8 cellular contexts compared by ENCODE assay signal in genomic region chrX:155881158-155881993, GRCh38. TPM values are rescaled to one million over a fixed set of nuclear protein-coding genes. Genes with fewer than 3 reads are reported as not detected.
DNase-seq lines count a peak whose midpoint lies in the region; ATAC-seq and TF ChIP-seq lines count a peak whose summit lies in the region.

Gene VAMP7 (plus strand): TSS chrX:155881345. CDS start chrX:155889467, 8,122 bp downstream.

- intact Hi-C loops in activated T-helper 2 cell treated with anti-CD3 and anti-CD28 coated beads, Interferon-gamma antibody, Interleukin-2, Interleukin-4, amounts not matched to agents 10 μg/mL and 5 μg/mL and 100 μg/mL, durations not matched to agents 14 hours and 24 hours and 36 hours (cut with micrococcal nuclease): loop anchor here (5.0 kb wide), 1 partner anchor 1164 kb away; no protein-coding TSS in a partner anchor

- H3K9me3 Mint-ChIP-seq in activated T-helper 2 cell treated with anti-CD3 and anti-CD28 coated beads, Interferon-gamma antibody, Interleukin-2, Interleukin-4, amounts not matched to agents 10 μg/mL and 5 μg/mL and 100 μg/mL, durations not matched to agents 14 hours and 24 hours and 36 hours: peaks cover 5% of the 10 kb centered on the region
- H3K9me3 Mint-ChIP-seq in nephron progenitor cell: peaks cover 48% of the 10 kb centered on the region
- H3K9me3 Mint-ChIP-seq in stimulated activated naive CD8-positive, alpha-beta T cell treated with anti-CD3 and anti-CD28 coated beads, Interleukin-15, Interleukin-2, amounts not matched to agents 100 ng/mL and 50 ng/mL, for 24 hours: no peaks in the 10 kb centered on the region

- DNase-seq in ELF-1 (ENCODE audit: low read depth, low spot score) (peak; percentile 96), H4 (ENCODE audit: low spot score) (peak; percentile 97), LNCaP clone FGC (ENCODE audit: low read depth) (no peak), RWPE2 (ENCODE audit: low spot score) (peak; percentile 87), fibroblast of pulmonary artery (ENCODE audit: low read depth) (peak; percentile 88), nephron progenitor cell (peak; percentile 78)
- DNase-seq in activated T-helper 2 cell treated with anti-CD3 and anti-CD28 coated beads, Interferon-gamma antibody, Interleukin-2, Interleukin-4, amounts not matched to agents 10 μg/mL and 5 μg/mL and 100 μg/mL, durations not matched to agents 14 hours and 24 hours and 36 hours (ENCODE audit: low spot score): peak; percentile 76

- H3K4me1 ChIP-seq in RWPE2 (ENCODE audit: insufficient read depth, poor library complexity, severe bottlenecking): no peaks in the 10 kb centered on the region

- peaks cover 3% of the 10 kb centered on the region for H3K9me3 ChIP-seq in RWPE2 (ENCODE audit: severe bottlenecking)

- no peaks in the 10 kb centered on the region for H3K27me3 ChIP-seq in RWPE2 (ENCODE audit: insufficient read depth, poor library complexity, severe bottlenecking)

- no peak for TF ChIP-seq CTCF in LNCaP clone FGC (IDR thresholded peaks at IDR 0.05; ENCODE audit: control insufficient read depth, extremely low read depth, insufficient read depth)
- no peak for TF ChIP-seq CTCF in RWPE2 (IDR thresholded peaks at IDR 0.05; ENCODE audit: poor library complexity, severe bottlenecking)
- TF ChIP-seq CTCF in fibroblast of pulmonary artery (IDR thresholded peaks at IDR 0.05; ENCODE audit: low read length, missing control alignments): no peak
- TF ChIP-seq CTCF in nephron progenitor cell (IDR thresholded peaks at IDR 0.05): no peak

- H3K36me3 ChIP-seq in RWPE2 (ENCODE audit: low read depth): no peaks in the 10 kb centered on the region

- peak; percentile 99 for ATAC-seq in RWPE2 (ENCODE audit: low read depth)

- H3K36me3 Mint-ChIP-seq in activated T-helper 2 cell treated with anti-CD3 and anti-CD28 coated beads, Interferon-gamma antibody, Interleukin-2, Interleukin-4, amounts not matched to agents 10 μg/mL and 5 μg/mL and 100 μg/mL, durations not matched to agents 14 hours and 24 hours and 36 hours (ENCODE audit: low read depth): peaks cover 10% of the 10 kb centered on the region
- no peaks in the 10 kb centered on the region for H3K36me3 Mint-ChIP-seq in nephron progenitor cell (ENCODE audit: low read depth)
- H3K36me3 Mint-ChIP-seq in stimulated activated naive CD8-positive, alpha-beta T cell treated with anti-CD3 and anti-CD28 coated beads, Interleukin-15, Interleukin-2, amounts not matched to agents 100 ng/mL and 50 ng/mL, for 24 hours (ENCODE audit: low read depth): no peaks in the 10 kb centered on the region

- H3K4me3 ChIP-seq in LNCaP clone FGC (ENCODE audit: low read depth, low read length) (peak within 1 kb of the TSS; percentile 61), RWPE2 (ENCODE audit: severe bottlenecking) (peak within 1 kb of the TSS; percentile 39), fibroblast of pulmonary artery (replicated peaks; ENCODE audit: low read depth, low read length) (peak within 1 kb of the TSS; percentile 79)

- peak within 1 kb of the TSS; percentile 90 for H3K4me3 Mint-ChIP-seq in activated T-helper 2 cell treated with anti-CD3 and anti-CD28 coated beads, Interferon-gamma antibody, Interleukin-2, Interleukin-4, amounts not matched to agents 10 μg/mL and 5 μg/mL and 100 μg/mL, durations not matched to agents 14 hours and 24 hours and 36 hours (ENCODE audit: low read depth)
- H3K4me3 Mint-ChIP-seq in nephron progenitor cell: peak within 1 kb of the TSS; percentile 90
- H3K4me3 Mint-ChIP-seq in stimulated activated naive CD8-positive, alpha-beta T cell treated with anti-CD3 and anti-CD28 coated beads, Interleukin-15, Interleukin-2, amounts not matched to agents 100 ng/mL and 50 ng/mL, for 24 hours: peak within 1 kb of the TSS; percentile 81

- peaks cover 20% of the 10 kb centered on the region for H3K4me1 Mint-ChIP-seq in activated T-helper 2 cell treated with anti-CD3 and anti-CD28 coated beads, Interferon-gamma antibody, Interleukin-2, Interleukin-4, amounts not matched to agents 10 μg/mL and 5 μg/mL and 100 μg/mL, durations not matched to agents 14 hours and 24 hours and 36 hours (ENCODE audit: low read depth)
- H3K4me1 Mint-ChIP-seq in nephron progenitor cell: peaks cover 14% of the 10 kb centered on the region
- peaks cover 18% of the 10 kb centered on the region for H3K4me1 Mint-ChIP-seq in stimulated activated naive CD8-positive, alpha-beta T cell treated with anti-CD3 and anti-CD28 coated beads, Interleukin-15, Interleukin-2, amounts not matched to agents 100 ng/mL and 50 ng/mL, for 24 hours (ENCODE audit: low read depth)

- no peaks in the 10 kb centered on the region for H3K27me3 Mint-ChIP-seq in activated T-helper 2 cell treated with anti-CD3 and anti-CD28 coated beads, Interferon-gamma antibody, Interleukin-2, Interleukin-4, amounts not matched to agents 10 μg/mL and 5 μg/mL and 100 μg/mL, durations not matched to agents 14 hours and 24 hours and 36 hours (ENCODE audit: low read depth)
- H3K27me3 Mint-ChIP-seq in nephron progenitor cell (ENCODE audit: low read depth, poor library complexity): peaks cover 19% of the 10 kb centered on the region
- no peaks in the 10 kb centered on the region for H3K27me3 Mint-ChIP-seq in stimulated activated naive CD8-positive, alpha-beta T cell treated with anti-CD3 and anti-CD28 coated beads, Interleukin-15, Interleukin-2, amounts not matched to agents 100 ng/mL and 50 ng/mL, for 24 hours

- peak within 1 kb of the TSS; percentile 90 for H3K27ac Mint-ChIP-seq in activated T-helper 2 cell treated with anti-CD3 and anti-CD28 coated beads, Interferon-gamma antibody, Interleukin-2, Interleukin-4, amounts not matched to agents 10 μg/mL and 5 μg/mL and 100 μg/mL, durations not matched to agents 14 hours and 24 hours and 36 hours
- peak within 1 kb of the TSS; percentile 94 for H3K27ac Mint-ChIP-seq in nephron progenitor cell
- H3K27ac Mint-ChIP-seq in stimulated activated naive CD8-positive, alpha-beta T cell treated with anti-CD3 and anti-CD28 coated beads, Interleukin-15, Interleukin-2, amounts not matched to agents 100 ng/mL and 50 ng/mL, for 24 hours: peak within 1 kb of the TSS; percentile 91

- H3K27ac ChIP-seq in RWPE2 (ENCODE audit: poor library complexity, severe bottlenecking): no peak within 1 kb of the TSS

RNA-seq across cellular contexts. Expression of gene VAMP7, which starts in this region (rescaled TPM):
- 70.3 and 94.2 TPM in 2 replicates for total RNA-seq in H4 (2014; rRNA removed; shearing (Covaris generic))
- total RNA-seq in activated T-helper 2 cell treated with anti-CD3 and anti-CD28 coated beads, Interferon-gamma antibody, Interleukin-2, Interleukin-4, amounts not matched to agents 10 μg/mL and 5 μg/mL and 100 μg/mL, durations not matched to agents 14 hours and 24 hours and 36 hours: 31.0 and 31.5 TPM in 2 replicates
